22 cellular contexts compared by ENCODE assay signal in genomic region chr5:152412129-152412528, GRCh38. TPM values are rescaled to one million over a fixed set of nuclear protein-coding genes. Genes with fewer than 3 reads are reported as not detected.
DNase-seq lines count a peak whose midpoint lies in the region; ATAC-seq and TF ChIP-seq lines count a peak whose summit lies in the region.
"Had no signal": no experiment of that assay in that cellular context is flagged by ENCODE, and none has a peak within 500 bp of the region (broad histone marks: within the 10 kb centered on the region; RNA-seq: fewer than 3 reads in every experiment).

No MANE protein-coding gene starts in this region.

- 84% methylated on average over 1 of the region's 1 CpG for WGBS in right cardiac atrium
- 69% methylated on average over 1 of the region's 1 CpG for whole genome bisulfite sequencing in testis, 2 donors

- TF ChIP-seq CTCF in WTC11 (IDR thresholded peaks at IDR 0.05) (no peak), testis (IDR thresholded peaks at IDR 0.05) (no peak), GM10248 (IDR thresholded peaks at IDR 0.05; ENCODE audit: control extremely low read depth, extremely low read depth, low read depth, missing control alignments) (no peak)

- intact Hi-C loops in Right ventricle myocardium superior (cut with DNase I) (no loop called here), right cardiac atrium (cut with DNase I) (no loop called here), testis (cut with DNase I; ENCODE audit: low total_unique reads) (no loop called here)

- H3K27ac Mint-ChIP-seq in WTC11, result no peak overlapping the region
- H3K27ac Mint-ChIP-seq: CD14-positive monocyte; CD4-positive, alpha-beta T cell; CD8-positive, alpha-beta memory T cell had no signal

- H3K9me3 Mint-ChIP-seq in WTC11, result peaks cover 14% of the 10 kb centered on the region

- H3K9me3 ChIP-seq in right cardiac atrium (ENCODE audit: control insufficient read depth, low read length), result no peaks in the 10 kb centered on the region
- no peaks in the 10 kb centered on the region for H3K9me3 ChIP-seq in testis
- H3K9me3 ChIP-seq: A549, BE2C had no signal

- no peak for TF ChIP-seq POLR2A in testis (IDR thresholded peaks at IDR 0.05)

- H3K27me3 ChIP-seq in right cardiac atrium (ENCODE audit: control insufficient read depth, insufficient read depth) (no peaks in the 10 kb centered on the region), testis (no peaks in the 10 kb centered on the region)
- H3K27me3 ChIP-seq: BE2C; BLaER1 treated with 17β-estradiol and CSF1 and Interleukin-3, amounts not matched to agents 10 nM and 100 nM had no signal

- H3K27ac ChIP-seq in right cardiac atrium (ENCODE audit: low read length) (no peak overlapping the region), testis (no peak overlapping the region)
- H3K27ac ChIP-seq: A549; BLaER1 treated with 17β-estradiol and CSF1 and Interleukin-3, amounts not matched to agents 10 nM and 100 nM had no signal

- H3K4me1 ChIP-seq in right cardiac atrium (ENCODE audit: control insufficient read depth, insufficient read depth, low read length), result no peaks in the 10 kb centered on the region
- no peaks in the 10 kb centered on the region for H3K4me1 ChIP-seq in testis
- H3K4me1 ChIP-seq: A549; BE2C; BLaER1 treated with 17β-estradiol and CSF1 and Interleukin-3, amounts not matched to agents 10 nM and 100 nM had no signal

- DNase-seq in Right ventricle myocardium superior (no peak), right cardiac atrium (no peak), WTC11 (ENCODE audit: low spot score) (no peak), testis (peak; percentile 17), GM10248 (ENCODE audit: extremely low spot score) (no peak)
- DNase-seq: 8988T; ACHN; AML-193; BE2C; CD4-positive, alpha-beta T cell; CD8-positive, alpha-beta memory T cell; DMS 273 treated with DMSO at 0.1 percent for 48 hours; DMS79; EL; GDM1; H7; HCEC 1CT had no signal

- no peak overlapping the region for H3K4me3 ChIP-seq in right cardiac atrium (ENCODE audit: low read length)
- H3K4me3 ChIP-seq in testis, result no peak overlapping the region
- H3K4me3 ChIP-seq: A549; BLaER1 treated with 17β-estradiol and CSF1 and Interleukin-3, amounts not matched to agents 10 nM and 100 nM had no signal

- H3K36me3 ChIP-seq in testis (ENCODE audit: low read depth, missing control alignments), result no peaks in the 10 kb centered on the region
- H3K36me3 ChIP-seq: BE2C; BLaER1 treated with 17β-estradiol and CSF1 and Interleukin-3, amounts not matched to agents 10 nM and 100 nM had no signal

- no peak overlapping the region for H3K4me3 Mint-ChIP-seq in WTC11
- H3K4me3 Mint-ChIP-seq: CD14-positive monocyte; CD4-positive, alpha-beta T cell; CD8-positive, alpha-beta memory T cell had no signal

- H3K27me3 Mint-ChIP-seq in WTC11 (ENCODE audit: low read depth), result no peaks in the 10 kb centered on the region

- CTCF ChIA-PET in WTC11 (lab: Charles Lee), result no interaction called here
- CTCF ChIA-PET in GM10248 (lab: Yijun Ruan, JAX), result interaction anchor here (1.3 kb wide), 1 partner anchor 63 kb away, joined by 3 read pairs; no protein-coding TSS in a partner anchor

- no peaks in the 10 kb centered on the region for H3K36me3 Mint-ChIP-seq in WTC11
- H3K36me3 Mint-ChIP-seq: CD14-positive monocyte; CD8-positive, alpha-beta memory T cell had no signal

- ATAC-seq in Right ventricle myocardium superior (ENCODE audit: poor library complexity) (peak; percentile 71), right cardiac atrium (no peak), WTC11 (no peak), GM18502 (IDR thresholded peaks at IDR 0.05; ENCODE audit: poor library complexity, unreplicated experiment) (no peak)
- ATAC-seq: A549 had no signal

- H3K4me1 Mint-ChIP-seq in WTC11, result peaks cover 15% of the 10 kb centered on the region
- H3K4me1 Mint-ChIP-seq: CD14-positive monocyte; CD8-positive, alpha-beta memory T cell had no signal

- POLR2A ChIA-PET in WTC11 (lab: Charles Lee), result no interaction called here
- POLR2A ChIA-PET in GM10248 (lab: Yijun Ruan, JAX), result no interaction called here

TF ChIP-seq in WTC11, 78 proteins besides CTCF, POLR2A, EP300 and RAD21:
- TF ChIP-seq, protein P1, sequence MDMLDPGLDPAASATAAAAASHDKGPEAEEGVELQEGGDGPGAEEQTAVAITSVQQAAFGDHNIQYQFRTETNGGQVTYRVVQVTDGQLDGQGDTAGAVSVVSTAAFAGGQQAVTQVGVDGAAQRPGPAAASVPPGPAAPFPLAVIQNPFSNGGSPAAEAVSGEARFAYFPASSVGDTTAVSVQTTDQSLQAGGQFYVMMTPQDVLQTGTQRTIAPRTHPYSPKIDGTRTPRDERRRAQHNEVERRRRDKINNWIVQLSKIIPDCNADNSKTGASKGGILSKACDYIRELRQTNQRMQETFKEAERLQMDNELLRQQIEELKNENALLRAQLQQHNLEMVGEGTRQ (CRISPR knock-in tag; IDR thresholded peaks at IDR 0.05), result peak; percentile 39
- TF ChIP-seq, protein P2, sequence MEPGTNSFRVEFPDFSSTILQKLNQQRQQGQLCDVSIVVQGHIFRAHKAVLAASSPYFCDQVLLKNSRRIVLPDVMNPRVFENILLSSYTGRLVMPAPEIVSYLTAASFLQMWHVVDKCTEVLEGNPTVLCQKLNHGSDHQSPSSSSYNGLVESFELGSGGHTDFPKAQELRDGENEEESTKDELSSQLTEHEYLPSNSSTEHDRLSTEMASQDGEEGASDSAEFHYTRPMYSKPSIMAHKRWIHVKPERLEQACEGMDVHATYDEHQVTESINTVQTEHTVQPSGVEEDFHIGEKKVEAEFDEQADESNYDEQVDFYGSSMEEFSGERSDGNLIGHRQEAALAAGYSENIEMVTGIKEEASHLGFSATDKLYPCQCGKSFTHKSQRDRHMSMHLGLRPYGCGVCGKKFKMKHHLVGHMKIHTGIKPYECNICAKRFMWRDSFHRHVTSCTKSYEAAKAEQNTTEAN (CRISPR knock-in tag; IDR thresholded peaks at IDR 0.05), result no peak

RNA-seq across cellular contexts. Expression of gene NMUR2, which starts 7.0 kb away (rescaled TPM):
- total RNA-seq in Right ventricle myocardium superior, result not detected
- under 1 TPM in 1 of 4 donors, not detected in 3; 0.62 TPM for total RNA-seq in right cardiac atrium
- polyA plus RNA-seq in right cardiac atrium, result 0.09 TPM
- total RNA-seq in WTC11 (2021), result 0.16 TPM in 1 of 3 replicates, not detected in the others
- total RNA-seq in testis, result 10 to 100 TPM in 1 of 2 donors, 1 to 10 TPM in 1; 5.0 to 10.7 TPM
- polyA plus RNA-seq in testis (ENCODE audit: insufficient read depth, low read depth, low replicate concordance), result 3.6 TPM
- total RNA-seq: CD4-positive, alpha-beta T cell; CD8-positive, alpha-beta memory T cell; H1; H7 had no signal
- polyA plus RNA-seq: A549; CD14-positive monocyte; CD8-positive, alpha-beta memory T cell had no signal
